Comparison of ENCODE assay signal across 1 cellular context in genomic region chr17:64965826-64966283, GRCh38.
TF ChIP-seq lines count a peak whose summit lies in the region.

No MANE protein-coding gene starts in this region.

TF ChIP-seq in H1, 55 proteins besides CTCF, POLR2A, EP300 and RAD21 (continued from another document):
- TF ChIP-seq, protein P1, sequence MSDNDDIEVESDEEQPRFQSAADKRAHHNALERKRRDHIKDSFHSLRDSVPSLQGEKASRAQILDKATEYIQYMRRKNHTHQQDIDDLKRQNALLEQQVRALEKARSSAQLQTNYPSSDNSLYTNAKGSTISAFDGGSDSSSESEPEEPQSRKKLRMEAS (IDR thresholded peaks at IDR 0.05): 0 out of 2 replicates have a peak, but pooled peaks have one; percentile 41
